19 cellular contexts compared by ENCODE assay signal in genomic region chr17:58158181-58158580, GRCh38. TPM values are rescaled to one million over a fixed set of nuclear protein-coding genes. Genes with fewer than 3 reads are reported as not detected.
DNase-seq lines count a peak whose midpoint lies in the region; ATAC-seq and TF ChIP-seq lines count a peak whose summit lies in the region.
"Had no signal": no experiment of that assay in that cellular context is flagged by ENCODE, and none has a peak within 500 bp of the region (broad histone marks: within the 10 kb centered on the region; RNA-seq: fewer than 3 reads in every experiment).

No MANE protein-coding gene starts in this region.

- no peaks in the 10 kb centered on the region for H3K9me3 ChIP-seq in CD4-positive, alpha-beta T cell (ENCODE audit: control insufficient read depth, low read length)
- H3K9me3 ChIP-seq in CD4-positive, alpha-beta memory T cell (ENCODE audit: control insufficient read depth in 1 of 2, low read length in 2 of 2) = no peaks in the 10 kb centered on the region

- H3K27ac ChIP-seq in CD4-positive, alpha-beta T cell (ENCODE audit: low read depth, low read length) = no peak overlapping the region
- no peak overlapping the region for H3K27ac ChIP-seq in CD4-positive, alpha-beta memory T cell (ENCODE audit: low read depth, low read length)

- peaks cover 11% of the 10 kb centered on the region for H3K9me3 Mint-ChIP-seq in CD4-positive, alpha-beta T cell
- peaks cover 0 to 16% (median 4%) of the 10 kb centered on the region in 8 donors for H3K9me3 Mint-ChIP-seq in CD4-positive, alpha-beta memory T cell
- peaks cover 13% of the 10 kb centered on the region for H3K9me3 Mint-ChIP-seq in central memory CD8-positive, alpha-beta T cell
- peaks cover 2 to 12% (median 7%) of the 10 kb centered on the region in 9 donors for H3K9me3 Mint-ChIP-seq in naive thymus-derived CD8-positive, alpha-beta T cell
- H3K9me3 Mint-ChIP-seq: GM23338, H9 had no signal

- POLR2A ChIA-PET in CD4-positive, alpha-beta T cell (lab: Charles Lee) = interaction anchor here (2.2 kb wide), 1 partner anchor 12 kb away, joined by 26 read pairs; no protein-coding TSS in a partner anchor
- POLR2A ChIA-PET in CD4-positive, alpha-beta memory T cell (lab: Charles Lee; ENCODE audit: partially characterized antibody) = interaction anchor here (1.9 to 8.9 kb wide), 3 partner anchors 11 to 36 kb away, joined by 5 to 151 read pairs (median 8); no protein-coding TSS in a partner anchor
- POLR2A ChIA-PET in naive thymus-derived CD8-positive, alpha-beta T cell (lab: Charles Lee) = interaction anchor here (1.7 to 2.1 kb wide), 2 partner anchors 9 to 12 kb away, joined by 4 to 15 read pairs; partner anchors contain the start of gene OR4D2

- H3K27me3 ChIP-seq in CD4-positive, alpha-beta T cell (ENCODE audit: control insufficient read depth, insufficient read depth, low read length) = no peaks in the 10 kb centered on the region
- no peaks in the 10 kb centered on the region for H3K27me3 ChIP-seq in CD4-positive, alpha-beta memory T cell (ENCODE audit: insufficient read depth, low read length)

- no peak for DNase-seq in CD4-positive, alpha-beta T cell
- no peak for DNase-seq in CD4-positive, alpha-beta memory T cell
- DNase-seq in central memory CD8-positive, alpha-beta T cell (ENCODE audit: low spot score in 2 of 2) = no peak
- no peak for DNase-seq in naive thymus-derived CD8-positive, alpha-beta T cell
- no peak for DNase-seq in globus pallidus (ENCODE audit: low spot score)
- DNase-seq: C1 segment of cervical spinal cord, DMS79, EL, GDM1 had no signal

- H3K4me3 Mint-ChIP-seq in CD4-positive, alpha-beta T cell = no peak overlapping the region
- peak overlapping the region in 7 of 8 donors; percentile 9 to 69 (median 52) for H3K4me3 Mint-ChIP-seq in CD4-positive, alpha-beta memory T cell
- peak overlapping the region; percentile 86 for H3K4me3 Mint-ChIP-seq in central memory CD8-positive, alpha-beta T cell
- peak overlapping the region; percentile 19 to 95 (median 46) for H3K4me3 Mint-ChIP-seq in naive thymus-derived CD8-positive, alpha-beta T cell

- no peaks in the 10 kb centered on the region for H3K27me3 Mint-ChIP-seq in CD4-positive, alpha-beta T cell
- no peaks in the 10 kb centered on the region for H3K27me3 Mint-ChIP-seq in CD4-positive, alpha-beta memory T cell
- H3K27me3 Mint-ChIP-seq in central memory CD8-positive, alpha-beta T cell = no peaks in the 10 kb centered on the region
- peaks cover 0 to 3% (median 0%) of the 10 kb centered on the region in 5 donors for H3K27me3 Mint-ChIP-seq in naive thymus-derived CD8-positive, alpha-beta T cell

- H3K36me3 Mint-ChIP-seq in CD4-positive, alpha-beta T cell (ENCODE audit: low read depth) = peaks cover 15% of the 10 kb centered on the region
- H3K36me3 Mint-ChIP-seq in CD4-positive, alpha-beta memory T cell = peaks cover 7 to 13% of the 10 kb centered on the region in 2 donors
- peaks cover 3% of the 10 kb centered on the region for H3K36me3 Mint-ChIP-seq in central memory CD8-positive, alpha-beta T cell (ENCODE audit: insufficient read depth)
- H3K36me3 Mint-ChIP-seq in naive thymus-derived CD8-positive, alpha-beta T cell = peaks cover 2 to 26% (median 19%) of the 10 kb centered on the region in 3 donors

- no peaks in the 10 kb centered on the region for H3K36me3 ChIP-seq in CD4-positive, alpha-beta memory T cell (ENCODE audit: insufficient read depth, low read length)

- CTCF ChIA-PET in CD4-positive, alpha-beta T cell (lab: Charles Lee) = no interaction called here
- CTCF ChIA-PET in CD4-positive, alpha-beta memory T cell (lab: Charles Lee; ENCODE audit: partially characterized antibody) = interaction anchor here (0.9 to 6.2 kb wide), 4 partner anchors 12 to 36 kb away, joined by 3 to 105 read pairs (median 10); no protein-coding TSS in a partner anchor

- intact Hi-C loops in CD4-positive, alpha-beta T cell (cut with DNase I, micrococcal nuclease) = loop anchor here in 1 of 2 experiments (5.0 kb wide), 1 partner anchor 59 kb away; the partner anchor contains the start of gene MKS1
- intact Hi-C loops in CD4-positive, alpha-beta memory T cell (cut with micrococcal nuclease) = loop anchor here (5.0 to 10.0 kb wide), 2 partner anchors 76 to 153 kb away; partner anchors contain the start of genes DYNLL2 and SRSF1

- peaks cover 79% of the 10 kb centered on the region for H3K4me1 Mint-ChIP-seq in CD4-positive, alpha-beta T cell (ENCODE audit: low read depth)
- peaks cover 38 to 72% (median 57%) of the 10 kb centered on the region in 4 donors for H3K4me1 Mint-ChIP-seq in CD4-positive, alpha-beta memory T cell
- peaks cover 43% of the 10 kb centered on the region for H3K4me1 Mint-ChIP-seq in central memory CD8-positive, alpha-beta T cell
- peaks cover 24 to 65% (median 54%) of the 10 kb centered on the region in 4 donors for H3K4me1 Mint-ChIP-seq in naive thymus-derived CD8-positive, alpha-beta T cell

- no peak for TF ChIP-seq CTCF in CD4-positive, alpha-beta T cell (IDR thresholded peaks at IDR 0.05)

- no peak overlapping the region for H3K4me3 ChIP-seq in CD4-positive, alpha-beta memory T cell (ENCODE audit: low read length in 2 of 2)
- H3K4me3 ChIP-seq: GM12878 had no signal

- peak overlapping the region; percentile 92 for H3K27ac Mint-ChIP-seq in CD4-positive, alpha-beta T cell
- H3K27ac Mint-ChIP-seq in CD4-positive, alpha-beta memory T cell = peak overlapping the region in 2 of 7 donors; percentile 90 to 97
- H3K27ac Mint-ChIP-seq in central memory CD8-positive, alpha-beta T cell (ENCODE audit: low read depth) = no peak overlapping the region
- peak overlapping the region in 6 of 10 donors; percentile 31 to 99 (median 72) for H3K27ac Mint-ChIP-seq in naive thymus-derived CD8-positive, alpha-beta T cell
- H3K27ac Mint-ChIP-seq: GM23338 had no signal

- H3K4me1 ChIP-seq in CD4-positive, alpha-beta memory T cell (ENCODE audit: insufficient read depth, low read length) = peaks cover 53% of the 10 kb centered on the region

- no peak for ATAC-seq in CD4-positive, alpha-beta T cell (ENCODE audit: poor library complexity)
- ATAC-seq in central memory CD8-positive, alpha-beta T cell (replicated peaks; ENCODE audit: extremely low read depth, poor library complexity, severe bottlenecking) = no peak
- no peak for ATAC-seq in naive thymus-derived CD8-positive, alpha-beta T cell
- ATAC-seq in GM19035 (IDR thresholded peaks at IDR 0.05; ENCODE audit: unreplicated experiment) = no peak
- ATAC-seq: GM12878, HCT116 had no signal

RNA-seq across cellular contexts. Expression of gene OR4D2, which starts 8.6 kb away (rescaled TPM):
- total RNA-seq in CD4-positive, alpha-beta T cell = not detected
- not detected for total RNA-seq in CD4-positive, alpha-beta memory T cell
- polyA plus RNA-seq in CD4-positive, alpha-beta memory T cell = not detected
- total RNA-seq in naive thymus-derived CD8-positive, alpha-beta T cell = not detected
- not detected for polyA plus RNA-seq in naive thymus-derived CD8-positive, alpha-beta T cell
- total RNA-seq: A172; A673; CD8-positive, alpha-beta memory T cell; GM12878; GM23338; H4; H9 had no signal
- polyA plus RNA-seq: BJ; CD8-positive, alpha-beta memory T cell; GM23338 had no signal

RNA-seq across cellular contexts. Expression of gene OR4D1, which starts 10.0 kb away (rescaled TPM):
- total RNA-seq in CD4-positive, alpha-beta T cell = under 1 TPM; 0.49 to 0.70 TPM
- 1 to 10 TPM; 2.0 to 2.2 TPM for total RNA-seq in CD4-positive, alpha-beta memory T cell
- polyA plus RNA-seq in CD4-positive, alpha-beta memory T cell = 1 to 10 TPM; 1.9 to 2.0 TPM
- 1 to 10 TPM; 2.6 to 2.9 TPM for total RNA-seq in naive thymus-derived CD8-positive, alpha-beta T cell
- polyA plus RNA-seq in naive thymus-derived CD8-positive, alpha-beta T cell = 1 to 10 TPM; 1.6 to 3.0 (median 2.9) TPM
- total RNA-seq: A172, A673, GM12878 had no signal
- polyA plus RNA-seq: BJ, GM12878 had no signal

RNA-seq across cellular contexts. Expression of gene EPX, which starts 34.3 kb away (rescaled TPM):
- not detected for total RNA-seq in CD4-positive, alpha-beta T cell
- total RNA-seq in CD4-positive, alpha-beta memory T cell = not detected
- polyA plus RNA-seq in CD4-positive, alpha-beta memory T cell = not detected
- not detected for total RNA-seq in naive thymus-derived CD8-positive, alpha-beta T cell
- not detected for polyA plus RNA-seq in naive thymus-derived CD8-positive, alpha-beta T cell
- total RNA-seq: A172; A673; CD8-positive, alpha-beta memory T cell; GM12878; H9 had no signal
- polyA plus RNA-seq: BJ; CD8-positive, alpha-beta memory T cell; GM23338 had no signal
